ENCODE assay signal across 14 cellular contexts in genomic region chr1:116289219-116289618, GRCh38.
"Had no signal": no experiment of that assay in that cellular context is flagged by ENCODE, and none has a peak within 500 bp of the region (broad histone marks: within the 10 kb centered on the region; RNA-seq: fewer than 3 reads in every experiment).

No MANE protein-coding gene starts in this region.

- DNase-seq: activated CD8-positive, alpha-beta memory T cell treated with anti-CD3 and anti-CD28 coated beads, Interleukin-2, amount 50 U/mL, for 4 hours; activated naive CD8-positive, alpha-beta T cell treated with anti-CD3 and anti-CD28 coated beads, Interleukin-2, amount 10 ng/mL, durations not matched to agents 7 days and 5 days; activated T-cell treated with anti-CD3 and anti-CD28 coated beads, Interleukin-2, amount 50 U/mL, for 72 hours; foreskin keratinocyte; head of caudate nucleus; left ventricle myocardium inferior; mesendoderm; nephron progenitor cell; small intestine had no signal

- H3K4me3 Mint-ChIP-seq: activated naive CD8-positive, alpha-beta T cell treated with anti-CD3 and anti-CD28 coated beads, Interleukin-2, amount 10 ng/mL, durations not matched to agents 7 days and 5 days; activated T-cell treated with anti-CD3 and anti-CD28 coated beads, Interleukin-2, amount 50 U/mL, for 72 hours; nephron progenitor cell had no signal

- H3K4me3 ChIP-seq: ascending aorta, left ventricle myocardium inferior, tibial nerve, vagina had no signal

- H3K36me3 Mint-ChIP-seq: activated naive CD8-positive, alpha-beta T cell treated with anti-CD3 and anti-CD28 coated beads, Interleukin-2, amount 10 ng/mL, durations not matched to agents 7 days and 5 days had no signal

- H3K9me3 Mint-ChIP-seq: activated T-cell treated with anti-CD3 and anti-CD28 coated beads, Interleukin-2, amount 50 U/mL, for 72 hours; nephron progenitor cell had no signal

- H3K36me3 ChIP-seq: ascending aorta, left ventricle myocardium inferior, tibial nerve, vagina had no signal

- H3K27me3 Mint-ChIP-seq: activated naive CD8-positive, alpha-beta T cell treated with anti-CD3 and anti-CD28 coated beads, Interleukin-2, amount 10 ng/mL, durations not matched to agents 7 days and 5 days had no signal

- FAIRE-seq: colon, small intestine had no signal

- H3K9me3 ChIP-seq: ascending aorta, left ventricle myocardium inferior, tibial nerve, vagina had no signal

- H3K27ac ChIP-seq: ascending aorta, foreskin keratinocyte, left ventricle myocardium inferior, tibial nerve, vagina had no signal

- H3K4me1 Mint-ChIP-seq: activated naive CD8-positive, alpha-beta T cell treated with anti-CD3 and anti-CD28 coated beads, Interleukin-2, amount 10 ng/mL, durations not matched to agents 7 days and 5 days had no signal

- H3K4me1 ChIP-seq: ascending aorta had no signal

- H3K27ac Mint-ChIP-seq: activated naive CD8-positive, alpha-beta T cell treated with anti-CD3 and anti-CD28 coated beads, Interleukin-2, amount 10 ng/mL, durations not matched to agents 7 days and 5 days; activated T-cell treated with anti-CD3 and anti-CD28 coated beads, Interleukin-2, amount 50 U/mL, for 72 hours; nephron progenitor cell had no signal

- H3K27me3 ChIP-seq: ascending aorta, foreskin keratinocyte, tibial nerve, vagina had no signal

- ATAC-seq: activated CD4-positive, CD25-positive, alpha-beta regulatory T cell treated with anti-CD3 and anti-CD28 coated beads, Interleukin-2, amount 50 U/mL, for 24 hours; activated T-cell treated with anti-CD3 and anti-CD28 coated beads, Interleukin-2, amount 50 U/mL, for 72 hours; foreskin keratinocyte had no signal
